1 cellular context compared by ENCODE assay signal in genomic region chr11:75572744-75573143, GRCh38.
TF ChIP-seq lines count a peak whose summit lies in the region.

No MANE protein-coding gene starts in this region.

TF ChIP-seq in WTC11, 78 proteins besides CTCF, POLR2A, EP300 and RAD21 (continued from another document):
- no peak for TF ChIP-seq PRDM15 (CRISPR knock-in tag; IDR thresholded peaks at IDR 0.05)
- TF ChIP-seq ELF4 (CRISPR knock-in tag; IDR thresholded peaks at IDR 0.05; ENCODE audit: low read depth): no peak
- TF ChIP-seq GABPB1 (CRISPR knock-in tag; IDR thresholded peaks at IDR 0.05): no peak
- no peak for TF ChIP-seq ZNF121 (CRISPR knock-in tag; IDR thresholded peaks at IDR 0.05)
- no peak for TF ChIP-seq ZNF532 (CRISPR knock-in tag; IDR thresholded peaks at IDR 0.05; ENCODE audit: borderline replicate concordance)
- no peak for TF ChIP-seq ZNF423 (CRISPR knock-in tag; IDR thresholded peaks at IDR 0.05)
- no peak for TF ChIP-seq ZNF425 (CRISPR knock-in tag; conservative IDR thresholded peaks at IDR 0.05)
- no peak for TF ChIP-seq ATF1 (CRISPR knock-in tag; IDR thresholded peaks at IDR 0.05)
